ENCODE assay signal across 20 cellular contexts in genomic region chr15:28033443-28033842, GRCh38.
"Had no signal": no experiment of that assay in that cellular context is flagged by ENCODE, and none has a peak within 500 bp of the region (broad histone marks: within the 10 kb centered on the region; RNA-seq: fewer than 3 reads in every experiment).

No MANE protein-coding gene starts in this region.

- FAIRE-seq: islet of Langerhans had no signal

- DNase-seq: cerebellar nuclear complex; cortex of kidney; effector memory CD8-positive, alpha-beta T cell; foreskin fibroblast; gastrocnemius medialis; head of caudate nucleus; left colon; left ventricle myocardium superior; lower lobe of right lung; natural killer cell; sigmoid colon; stimulated activated CD4-positive, alpha-beta T cell treated with anti-CD3 and anti-CD28 coated beads, Interleukin-2, amount 100 ng/mL, for 24 hours; stimulated activated CD4-positive, alpha-beta T cell treated with anti-CD3 and anti-CD28 coated beads, Interleukin-4, amount 100 ng/mL, for 24 hours; stimulated activated naive CD4-positive, alpha-beta T cell treated with Interleukin-2 at 50 U/mL for 16 hours; stomach; tibial artery had no signal

- H3K27me3 ChIP-seq: gastrocnemius medialis, right atrium auricular region, sigmoid colon, stomach, tibial artery had no signal

- H3K4me3 ChIP-seq: gastrocnemius medialis, lower lobe of right lung, right atrium auricular region, sigmoid colon, stomach, tibial artery had no signal

- H2AFZ ChIP-seq: parathyroid adenoma had no signal

- H3K79me2 ChIP-seq: parathyroid adenoma had no signal

- H3K27ac ChIP-seq: gastrocnemius medialis, lower lobe of right lung, parathyroid adenoma, right atrium auricular region, sigmoid colon, stomach, tibial artery had no signal

- H3K9ac ChIP-seq: parathyroid adenoma had no signal

- ATAC-seq: effector memory CD8-positive, alpha-beta T cell; gastrocnemius medialis; left colon; left ventricle myocardium superior; lower lobe of right lung; natural killer cell; stimulated activated effector memory CD8-positive, alpha-beta T cell treated with anti-CD3 and anti-CD28 coated beads, Interleukin-12 subunit alpha, Interleukin-12 subunit beta, amount 100 ng/mL, for 72 hours had no signal

- H3K36me3 ChIP-seq: gastrocnemius medialis, lower lobe of right lung, right atrium auricular region, sigmoid colon, stomach had no signal

- H3K9me3 ChIP-seq: gastrocnemius medialis, lower lobe of right lung, right atrium auricular region, sigmoid colon, stomach, tibial artery had no signal

- H3K4me1 ChIP-seq: gastrocnemius medialis, lower lobe of right lung, parathyroid adenoma, right atrium auricular region, sigmoid colon, stomach had no signal
